26 cellular contexts compared by ENCODE assay signal in genomic region chr3:169495569-169495968, GRCh38.
"Had no signal": no experiment of that assay in that cellular context is flagged by ENCODE, and none has a peak within 500 bp of the region (broad histone marks: within the 10 kb centered on the region; RNA-seq: fewer than 3 reads in every experiment).

No MANE protein-coding gene starts in this region.

- H3K27me3 Mint-ChIP-seq: dendritic cell treated with granulocyte-macrophage colony-stimulating factor and Interleukin-4, amounts not matched to agents 40 ng/mL and 50 ng/mL, for 4 days had no signal

- H3K9me3 ChIP-seq: colonic mucosa, esophagus muscularis mucosa, gastroesophageal sphincter, left lung, lower lobe of right lung, mucosa of descending colon had no signal

- H3K27me3 ChIP-seq: colonic mucosa, esophagus muscularis mucosa, foreskin keratinocyte, gastroesophageal sphincter, heart left ventricle, hepatocyte, left lung had no signal

- ATAC-seq: effector memory CD8-positive, alpha-beta T cell; foreskin keratinocyte; gastroesophageal sphincter; heart left ventricle; left lung; left ventricle myocardium superior; lower lobe of right lung; mucosa of descending colon had no signal

- H3K36me3 ChIP-seq: colonic mucosa, esophagus muscularis mucosa, gastroesophageal sphincter, heart left ventricle, left lung, lower lobe of right lung had no signal

- H3K9me3 Mint-ChIP-seq: dendritic cell treated with granulocyte-macrophage colony-stimulating factor and Interleukin-4, amounts not matched to agents 40 ng/mL and 50 ng/mL, for 4 days; endodermal cell; mesothelial cell of epicardium; naive B cell had no signal

- H3K4me3 Mint-ChIP-seq: dendritic cell treated with granulocyte-macrophage colony-stimulating factor and Interleukin-4, amounts not matched to agents 40 ng/mL and 50 ng/mL, for 4 days; effector memory CD8-positive, alpha-beta T cell; endodermal cell; immature natural killer cell; mesothelial cell of epicardium; naive B cell had no signal

- H3K4me1 Mint-ChIP-seq: endodermal cell, immature natural killer cell, naive B cell had no signal

- H3K4me1 ChIP-seq: colonic mucosa, esophagus muscularis mucosa, foreskin keratinocyte, gastroesophageal sphincter, heart left ventricle, left lung, lower lobe of right lung had no signal

- H3K79me2 ChIP-seq: hepatocyte had no signal

- FAIRE-seq: endometrium, frontal cortex, kidney had no signal

- H3K4me2 ChIP-seq: hepatocyte had no signal

- H2AFZ ChIP-seq: hepatocyte had no signal

- DNase-seq: colonic mucosa; cortex of kidney; effector CD8-positive, alpha-beta T cell; effector memory CD8-positive, alpha-beta T cell; endodermal cell; foreskin keratinocyte; heart left ventricle; hypothalamus; immature natural killer cell; islet precursor cell; kidney; kidney glomerular epithelial cell; left colon; left lung; left ventricle myocardium superior; lower lobe of right lung; mesenchymal stem cell; mucosa of descending colon; naive B cell had no signal

- H3K27ac ChIP-seq: colonic mucosa, esophagus muscularis mucosa, foreskin keratinocyte, gastroesophageal sphincter, heart left ventricle, hepatocyte, left lung, lower lobe of right lung had no signal

- H3K27ac Mint-ChIP-seq: dendritic cell treated with granulocyte-macrophage colony-stimulating factor and Interleukin-4, amounts not matched to agents 40 ng/mL and 50 ng/mL, for 4 days; effector memory CD8-positive, alpha-beta T cell; endodermal cell; immature natural killer cell; mesothelial cell of epicardium; naive B cell had no signal

- H3K4me3 ChIP-seq: colonic mucosa, esophagus muscularis mucosa, gastroesophageal sphincter, heart left ventricle, hepatocyte, left lung, lower lobe of right lung, mucosa of descending colon had no signal

- H3K36me3 Mint-ChIP-seq: immature natural killer cell, mesothelial cell of epicardium, naive B cell had no signal
